ENCODE assay signal across 8 cellular contexts in genomic region chr22:36781656-36782627, GRCh38. TPM values are rescaled to one million over a fixed set of nuclear protein-coding genes. Genes with fewer than 3 reads are reported as not detected.
DNase-seq lines count a peak whose midpoint lies in the region; ATAC-seq and TF ChIP-seq lines count a peak whose summit lies in the region.

No MANE protein-coding gene starts in this region.

- no peaks in the 10 kb centered on the region for H3K79me2 ChIP-seq in parathyroid adenoma

- peak overlapping the region; percentile 38 for H2AFZ ChIP-seq in parathyroid adenoma

- peak; percentile 57 for ATAC-seq in GM19035 (IDR thresholded peaks at IDR 0.05; ENCODE audit: unreplicated experiment)

- no peak overlapping the region for H3K9ac ChIP-seq in parathyroid adenoma

- no peaks in the 10 kb centered on the region for H3K4me1 ChIP-seq in parathyroid adenoma
- H3K4me1 ChIP-seq in thyroid gland, result no peaks in the 10 kb centered on the region

- H3K27me3 ChIP-seq in parathyroid adenoma (ENCODE audit: control insufficient read depth, insufficient read depth, low read length) (no peaks in the 10 kb centered on the region), thyroid gland (no peaks in the 10 kb centered on the region)

- no peak overlapping the region for H3K4me2 ChIP-seq in parathyroid adenoma (ENCODE audit: low read length)

- no peaks in the 10 kb centered on the region for H3K36me3 ChIP-seq in parathyroid adenoma (ENCODE audit: control insufficient read depth, insufficient read depth, low read length)
- no peaks in the 10 kb centered on the region for H3K36me3 ChIP-seq in thyroid gland

- peak; percentile 66 for DNase-seq in AML-193 (lab: John Stamatoyannopoulos, UW)
- DNase-seq in Jurkat, Clone E6-1 (ENCODE audit: low read depth, low spot score), result peak; percentile 53
- DNase-seq in SKM-1 treated with dmso at 0.1 percent for 144 hours (lab: John Stamatoyannopoulos, UW; ENCODE audit: unreplicated experiment), result peak; percentile 70
- peak; percentile 85 for DNase-seq in activated naive CD4-positive, alpha-beta T cell treated with anti-CD3 and anti-CD28 coated beads, Interleukin-2, amount 50 U/mL, for 16 hours
- peak; percentile 57 to 93 (median 82) for DNase-seq in head of caudate nucleus
- peak; percentile 70 to 77 for DNase-seq in thyroid gland

- TF ChIP-seq CTCF in parathyroid adenoma (IDR thresholded peaks at IDR 0.05), result peak; percentile 77
- TF ChIP-seq CTCF in thyroid gland (IDR thresholded peaks at IDR 0.05), result peak; percentile 75 to 92 (median 86)

- no peak for TF ChIP-seq POLR2A in thyroid gland (IDR thresholded peaks at IDR 0.05)

- H3K27ac ChIP-seq in parathyroid adenoma (no peak overlapping the region), thyroid gland (no peak overlapping the region)

- H3K4me3 ChIP-seq in Jurkat, Clone E6-1 (ENCODE audit: low read length), result no peak overlapping the region
- H3K4me3 ChIP-seq in parathyroid adenoma (ENCODE audit: low read depth, low read length) (no peak overlapping the region), thyroid gland (replicated peaks in 1 of 3) (no peak overlapping the region)

- 17 to 20% methylated on average over 27 to 33 of the region's 33 CpGs for WGBS in thyroid gland, 2 donors

- intact Hi-C loops in head of caudate nucleus (cut with DNase I) (loop anchor here (5.0 to 10.0 kb wide), 2 partner anchors 73 to 195 kb away; no protein-coding TSS in a partner anchor), thyroid gland (cut with DNase I) (loop anchor here (2.0 to 10.0 kb wide), 4 partner anchors 79 to 273 kb away; partner anchors contain the start of genes KCTD17 and NCF4)

- no peaks in the 10 kb centered on the region for H3K9me3 ChIP-seq in parathyroid adenoma (ENCODE audit: control insufficient read depth, low read length)
- H3K9me3 ChIP-seq in thyroid gland, result no peaks in the 10 kb centered on the region

RNA-seq across cellular contexts. Expression of gene IFT27, which starts 6.0 kb away (rescaled TPM):
- 47.9 TPM for polyA plus RNA-seq in Jurkat, Clone E6-1 (2012; ENCODE audit: insufficient read depth, insufficient read length)
- total RNA-seq in thyroid gland, result 10 to 100 TPM; 25.1 to 39.2 (median 36.3) TPM

RNA-seq across cellular contexts. Expression of gene PVALB, which starts 34.9 kb away (rescaled TPM):
- not detected for polyA plus RNA-seq in Jurkat, Clone E6-1 (2012; ENCODE audit: insufficient read depth, insufficient read length)
- not detected for total RNA-seq in thyroid gland
